In the genomic region with DNA sequence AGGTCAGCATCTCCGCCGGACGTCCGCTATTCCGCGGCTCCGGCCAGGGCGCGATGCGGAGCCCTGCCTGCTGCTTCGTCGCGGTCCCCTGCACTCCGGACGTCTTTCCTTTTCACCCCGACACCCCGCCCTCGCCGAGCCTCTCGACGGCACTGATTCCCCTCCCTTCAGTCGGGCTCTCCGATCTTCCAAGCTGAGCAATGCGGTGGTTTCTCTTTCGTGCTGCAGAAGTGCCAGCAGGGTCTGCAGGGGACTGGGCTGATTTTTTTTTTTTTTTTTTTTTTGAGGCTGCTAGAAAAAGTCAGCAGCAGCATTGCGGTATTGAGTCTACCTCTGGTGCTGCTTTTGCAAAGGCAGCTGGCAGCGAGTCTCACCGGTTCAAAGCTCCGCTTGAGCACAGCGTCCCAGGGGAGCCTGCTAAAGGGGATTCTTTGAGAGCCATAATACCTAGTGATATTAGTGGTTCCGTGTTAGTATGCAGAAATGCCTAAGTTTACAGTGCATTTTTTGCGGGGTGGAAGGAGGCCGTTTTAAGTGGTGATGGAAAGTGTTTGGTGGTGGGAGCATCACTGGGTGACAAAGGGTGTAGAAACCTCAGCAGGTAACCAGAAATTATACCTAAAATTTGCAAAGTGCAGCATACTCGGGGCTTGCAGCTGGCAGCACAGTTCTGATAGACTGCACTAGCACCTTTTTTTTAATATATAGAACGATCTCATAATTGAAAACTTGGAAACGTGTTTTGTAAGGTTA, we compare ENCODE assay signal across 8 cellular contexts. TPM values are rescaled to one million over a fixed set of nuclear protein-coding genes. Genes with fewer than 3 reads are reported as not detected.
DNase-seq lines count a peak whose midpoint lies in the region; ATAC-seq and TF ChIP-seq lines count a peak whose summit lies in the region.

No MANE protein-coding gene starts in this region.

- H3K79me1 ChIP-seq in IMR-90 (ENCODE audit: low read depth in 1 of 2, low read length in 2 of 2) = peaks cover 14 to 29% of the 10 kb centered on the region in 2 experiments

- H2AFZ ChIP-seq in IMR-90 (replicated peaks; ENCODE audit: low read length, poor library complexity) = peak overlapping the region; percentile 98

- H3K23ac ChIP-seq in IMR-90 (ENCODE audit: low read depth, low read length) = peak overlapping the region; percentile 43; the same call in 1 of the 2 replicates

- no peak for TF ChIP-seq POLR2A in IMR-90 (IDR thresholded peaks at IDR 0.05; ENCODE audit: low read depth, low read length)
- TF ChIP-seq POLR2A in gastroesophageal sphincter (IDR thresholded peaks at IDR 0.05) = peak in 1 of 2 donors; percentile 6

- peaks cover 4% of the 10 kb centered on the region for H4K20me1 ChIP-seq in IMR-90 (ENCODE audit: insufficient read depth, low read length)

- no peak overlapping the region; the same call in 1 of the 2 replicates for H3K4ac ChIP-seq in IMR-90 (ENCODE audit: low read depth, low read length)

- H4K8ac ChIP-seq in IMR-90 (ENCODE audit: low read depth in 2 of 2, low read length in 2 of 2) = no peak overlapping the region; a peak in 1 of 4 replicates

- no TSS peak for BruUV-seq in IMR-90 (replicated peaks; lab: Mats Ljungman, UMichigan)

- H3K56ac ChIP-seq in IMR-90 (ENCODE audit: extremely low read depth, insufficient read depth, low read length) = no peak overlapping the region

- peak overlapping the region; percentile 83 for H3K4me2 ChIP-seq in IMR-90 (ENCODE audit: low read depth, low read length)

- peak overlapping the region; percentile 28 for H2AK9ac ChIP-seq in IMR-90 (replicated peaks; ENCODE audit: low read depth, low read length, poor library complexity)

- 0 out of 2 replicates have a peak, but pooled peaks have one; percentile 2 for TF ChIP-seq RAD21 in IMR-90 (IDR thresholded peaks at IDR 0.05; ENCODE audit: low read length)

- H3K36me3 ChIP-seq in IMR-90 (ENCODE audit: control insufficient read depth, insufficient read depth, low read length) = no peaks in the 10 kb centered on the region
- H3K36me3 ChIP-seq in gastroesophageal sphincter = no peaks in the 10 kb centered on the region
- no peaks in the 10 kb centered on the region for H3K36me3 ChIP-seq in thoracic aorta

- peaks cover 3% of the 10 kb centered on the region; the same call in 1 of the 2 replicates for H3K9me1 ChIP-seq in IMR-90 (ENCODE audit: insufficient read depth, low read length)

- no peak overlapping the region for H2AK5ac ChIP-seq in IMR-90 (ENCODE audit: low read depth, low read length)

- CTCF ChIA-PET in IMR-90 (lab: Yijun Ruan, JAX) = interaction anchor here (0.6 to 1.2 kb wide), 4 partner anchors 14 to 849 kb away, joined by 3 to 4 read pairs (median 3); no protein-coding TSS in a partner anchor

- H3K27ac ChIP-seq in IMR-90 (ENCODE audit: insufficient read depth, low read length) (peak overlapping the region; percentile 48), gastroesophageal sphincter (peak overlapping the region; percentile 90 to 97 (median 93)), thoracic aorta (peak overlapping the region; percentile 88 to 92)

- no peaks in the 10 kb centered on the region for H3K9me3 ChIP-seq in IMR-90 (ENCODE audit: control insufficient read depth, insufficient read depth, low read length)
- H3K9me3 ChIP-seq in gastroesophageal sphincter = no peaks in the 10 kb centered on the region
- no peaks in the 10 kb centered on the region for H3K9me3 ChIP-seq in thoracic aorta

- DNase-seq in DMS53 (lab: John Stamatoyannopoulos, UW) (peak; percentile 82), IMR-90 (peak; percentile 65), RPMI8226 (peak; percentile 72), occipital lobe (lab: John Stamatoyannopoulos, UW) (peak; percentile 45), thoracic aorta (ENCODE audit: low spot score) (no peak)
- DNase-seq in activated gamma-delta T cell treated with anti-CD3 and anti-CD28 coated beads, Interleukin-2, amount 50 U/mL, for 16 hours (ENCODE audit: low read depth) = peak; percentile 57

- no peak overlapping the region for H2BK20ac ChIP-seq in IMR-90 (ENCODE audit: low read depth, low read length)

- no peak for TF ChIP-seq EP300 in gastroesophageal sphincter (IDR thresholded peaks at IDR 0.05)

- H3K4me3 ChIP-seq in IMR-90 (ENCODE audit: insufficient read depth, low read depth, low read length) (peak overlapping the region; percentile 62), gastroesophageal sphincter (peak overlapping the region; percentile 84 to 93), thoracic aorta (peak overlapping the region; percentile 84)

- no peaks in the 10 kb centered on the region for H3K27me3 ChIP-seq in IMR-90 (ENCODE audit: control insufficient read depth, insufficient read depth, low read length)
- no peaks in the 10 kb centered on the region for H3K27me3 ChIP-seq in gastroesophageal sphincter
- no peaks in the 10 kb centered on the region for H3K27me3 ChIP-seq in thoracic aorta (replicated peaks; ENCODE audit: insufficient read depth)

- H4K91ac ChIP-seq in IMR-90 (ENCODE audit: insufficient read depth, low read depth, low read length) = no peak overlapping the region

- dilution Hi-C loops in IMR-90 (cut with HindIII; ENCODE audit: low sequenced_read_pairs, unreplicated experiment) = no loop called here

- H2BK15ac ChIP-seq in IMR-90 (ENCODE audit: low read depth, low read length) = no peak overlapping the region

- H2BK5ac ChIP-seq in IMR-90 (ENCODE audit: low read depth, low read length, poor library complexity, severe bottlenecking) = peak overlapping the region; percentile 71

- POLR2A ChIA-PET in IMR-90 (lab: Charles Lee; ENCODE audit: unreplicated experiment) = interaction anchor here (1.0 kb wide), 1 partner anchor 18 kb away, joined by 6 read pairs; no protein-coding TSS in a partner anchor

- intact Hi-C loops in IMR-90 (cut with micrococcal nuclease) = loop anchor here (1.0 to 10.0 kb wide), 4 partner anchors 142 to 537 kb away; partner anchors contain the start of genes RBPJ and TBC1D19

- TF ChIP-seq CTCF in IMR-90 (conservative IDR thresholded peaks at IDR 0.05; ENCODE audit: low read depth, low read length) (no peak), gastroesophageal sphincter (IDR thresholded peaks at IDR 0.05) (no peak), thoracic aorta (IDR thresholded peaks at IDR 0.05) (no peak)

- H2BK120ac ChIP-seq in IMR-90 (ENCODE audit: low read depth, low read length) = no peak overlapping the region

- ATAC-seq in GM21528 (IDR thresholded peaks at IDR 0.05; ENCODE audit: low FRiP score, unreplicated experiment) (peak; percentile 46), IMR-90 (ENCODE audit: low read depth) (peak; percentile 13), gastroesophageal sphincter (peak; percentile 15), thoracic aorta (ENCODE audit: insufficient number of reproducible peaks, low FRiP score, low read depth) (no peak)

- H3K4me1 ChIP-seq in IMR-90 (ENCODE audit: control insufficient read depth, insufficient read depth, low read length) (peaks cover 8% of the 10 kb centered on the region; the same call in 1 of the 2 replicates), gastroesophageal sphincter (peaks cover 5 to 58% (median 12%) of the 10 kb centered on the region in 3 donors), thoracic aorta (ENCODE audit: control insufficient read depth in 1 of 2, low read depth in 2 of 2) (peaks cover 27 to 35% of the 10 kb centered on the region in 2 donors)

- in situ Hi-C loops in IMR-90 (cut with MboI; ENCODE audit: low sequenced_read_pairs) = loop anchor here (25.0 kb wide), 1 partner anchor 524 kb away; no protein-coding TSS in a partner anchor

- no peak overlapping the region for H4K5ac ChIP-seq in IMR-90 (ENCODE audit: low read depth, low read length)

- H3K14ac ChIP-seq in IMR-90 (replicated peaks; ENCODE audit: low read depth, low read length) = peak overlapping the region; percentile 29; the same call in 1 of the 2 replicates

- whole genome bisulfite sequencing in IMR-90 (ENCODE audit: extremely low coverage in 2 of 2, insufficient read length in 1 of 2), 2 experiments = 0% methylated on average over 12 of the region's 36 CpGs; no CpG with 5 or more reads in 1 of the 2 experiments
- WGBS in gastroesophageal sphincter (ENCODE audit: low coverage in 1 of 2), 2 donors = 0% methylated on average over 4 to 21 of the region's 36 CpGs

- H3K18ac ChIP-seq in IMR-90 (ENCODE audit: low read depth, low read length) = peak overlapping the region; percentile 5; the same call in 1 of the 2 replicates

- peak overlapping the region; percentile 85 for H3K9ac ChIP-seq in IMR-90 (ENCODE audit: low read depth, low read length)

TF ChIP-seq in IMR-90, 13 proteins besides CTCF, POLR2A, EP300 and RAD21 (continues in another document):
- TF ChIP-seq SMC3 (IDR thresholded peaks at IDR 0.05; ENCODE audit: low read depth, low read length) = no peak
- TF ChIP-seq RCOR1 (IDR thresholded peaks at IDR 0.05; ENCODE audit: insufficient replicate concordance, low read length) = no peak
- TF ChIP-seq USF2 (IDR thresholded peaks at IDR 0.05; ENCODE audit: low read depth, low read length) = no peak
- TF ChIP-seq, protein P1, sequence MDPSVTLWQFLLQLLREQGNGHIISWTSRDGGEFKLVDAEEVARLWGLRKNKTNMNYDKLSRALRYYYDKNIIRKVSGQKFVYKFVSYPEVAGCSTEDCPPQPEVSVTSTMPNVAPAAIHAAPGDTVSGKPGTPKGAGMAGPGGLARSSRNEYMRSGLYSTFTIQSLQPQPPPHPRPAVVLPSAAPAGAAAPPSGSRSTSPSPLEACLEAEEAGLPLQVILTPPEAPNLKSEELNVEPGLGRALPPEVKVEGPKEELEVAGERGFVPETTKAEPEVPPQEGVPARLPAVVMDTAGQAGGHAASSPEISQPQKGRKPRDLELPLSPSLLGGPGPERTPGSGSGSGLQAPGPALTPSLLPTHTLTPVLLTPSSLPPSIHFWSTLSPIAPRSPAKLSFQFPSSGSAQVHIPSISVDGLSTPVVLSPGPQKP (IDR thresholded peaks at IDR 0.05; ENCODE audit: borderline replicate concordance, low read depth, low read length) = no peak
- no peak for TF ChIP-seq MAFK (IDR thresholded peaks at IDR 0.05; ENCODE audit: low read depth, low read length)
- TF ChIP-seq BHLHE40 (IDR thresholded peaks at IDR 0.05; ENCODE audit: low read depth, low read length) = no peak
- TF ChIP-seq FOS (IDR thresholded peaks at IDR 0.05; ENCODE audit: low read depth, low read length) = no peak
- no peak for TF ChIP-seq NFE2L2 (IDR thresholded peaks at IDR 0.05; ENCODE audit: low read depth, low read length)

RNA-seq across cellular contexts. Expression of gene STIM2, which starts 1.0 kb away (rescaled TPM):
- total RNA-seq in IMR-90 (2012; rRNA removed) = 24.2 and 27.6 TPM in 2 replicates
- 16.1 and 21.7 TPM in 2 replicates for polyA plus RNA-seq in IMR-90 (2012; rRNA removed)
- polyA plus RNA-seq in IMR-90 (2012; cell fraction: cytosol; rRNA removed) = 6.4 and 16.5 TPM in 2 replicates
- polyA plus RNA-seq in IMR-90 (2012; cell fraction: nucleus; rRNA removed; ENCODE audit: low replicate concordance) = 39.6 and 54.6 TPM in 2 replicates
- total RNA-seq in gastroesophageal sphincter = 10 to 100 TPM in 3 of 4 donors, 1 to 10 TPM in 1; 8.4 to 11.6 (median 10.5) TPM
- 25.9 TPM for total RNA-seq in occipital lobe
- 10 to 100 TPM; 14.3 to 53.3 TPM for total RNA-seq in thoracic aorta
